Comparison of ENCODE assay signal across 13 cellular contexts in the genomic region with DNA sequence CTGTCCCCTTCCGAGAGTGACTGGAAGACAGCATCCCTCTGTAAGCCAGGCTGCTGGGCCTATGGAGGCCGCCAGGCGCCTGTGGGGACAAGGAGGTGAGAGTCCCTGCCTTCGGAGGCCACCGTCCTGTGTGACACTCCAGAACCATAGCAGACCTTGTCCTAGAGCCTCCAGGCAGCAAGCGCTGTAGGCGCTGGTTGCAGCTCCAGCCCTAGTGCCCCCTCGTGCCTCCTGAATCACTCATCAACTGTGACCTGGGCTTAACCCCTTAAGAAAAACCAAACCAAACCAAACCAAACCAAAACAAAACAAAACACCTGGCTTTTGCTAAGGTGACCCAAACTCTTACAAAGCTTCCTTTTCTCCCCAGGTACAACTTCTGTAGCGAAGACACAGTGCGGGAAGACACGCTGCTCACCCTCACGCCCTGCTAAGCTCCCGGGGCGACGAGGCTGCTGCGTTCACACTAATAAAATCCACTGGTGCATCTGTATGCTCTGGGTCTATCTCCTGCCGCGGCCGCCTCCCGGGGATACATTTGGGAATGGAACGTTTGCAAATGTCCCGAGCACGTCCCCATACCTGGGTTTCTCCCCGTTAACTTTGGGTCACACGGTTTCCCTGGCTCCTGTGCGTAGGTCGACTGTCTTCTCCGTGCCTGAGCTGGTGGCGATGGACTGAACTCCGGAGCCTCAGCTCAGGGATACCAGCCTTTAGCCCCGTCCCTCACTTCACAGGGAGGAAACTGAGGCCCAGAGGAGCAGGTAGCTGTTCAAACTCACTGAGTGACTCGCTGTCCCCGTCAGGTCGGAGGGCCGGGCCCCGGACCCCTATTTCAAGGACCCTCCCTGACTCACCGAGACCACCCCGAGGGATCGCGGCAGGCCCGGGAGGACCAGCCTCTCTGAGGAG. TPM values are rescaled to one million over a fixed set of nuclear protein-coding genes. Genes with fewer than 3 reads are reported as not detected.
A peak's percentile ranks its signal among the peaks of the same experiment; 100 is the strongest.
DNase-seq lines count a peak whose midpoint lies in the region; ATAC-seq and TF ChIP-seq lines count a peak whose summit lies in the region.
"Had no signal": no experiment of that assay in that cellular context is flagged by ENCODE, and none has a peak within 500 bp of the region (broad histone marks: within the 10 kb centered on the region; RNA-seq: fewer than 3 reads in every experiment).

No MANE protein-coding gene starts in this region.

- no peaks in the 10 kb centered on the region for H3K36me3 ChIP-seq in NT2/D1 (ENCODE audit: insufficient read depth, insufficient read length, low read length)
- no peaks in the 10 kb centered on the region for H3K36me3 ChIP-seq in endodermal cell (ENCODE audit: control insufficient read depth, insufficient read depth, low read length)
- H3K36me3 ChIP-seq in lower lobe of right lung = no peaks in the 10 kb centered on the region
- no peaks in the 10 kb centered on the region for H3K36me3 ChIP-seq in thyroid gland
- H3K36me3 ChIP-seq: gastrocnemius medialis had no signal

- peak overlapping the region; percentile 75 for H3K9ac ChIP-seq in NT2/D1 (ENCODE audit: insufficient read length, low read depth)
- H3K9ac ChIP-seq in endodermal cell (ENCODE audit: extremely low read depth, low read length, poor library complexity, severe bottlenecking) = peak overlapping the region; percentile 41

- no peak for TF ChIP-seq POLR2A in thyroid gland (IDR thresholded peaks at IDR 0.05)

- TF ChIP-seq CTCF in endodermal cell (conservative IDR thresholded peaks at IDR 0.05) (no peak), lower lobe of right lung (IDR thresholded peaks at IDR 0.05) (no peak), thyroid gland (IDR thresholded peaks at IDR 0.05) (no peak)

- peaks cover 4% of the 10 kb centered on the region for H3K4me1 ChIP-seq in NT2/D1 (ENCODE audit: insufficient read depth, insufficient read length)
- no peaks in the 10 kb centered on the region for H3K4me1 ChIP-seq in endodermal cell (ENCODE audit: control insufficient read depth, insufficient read depth, low read length)
- no peaks in the 10 kb centered on the region for H3K4me1 ChIP-seq in lower lobe of right lung
- H3K4me1 ChIP-seq in thyroid gland = no peaks in the 10 kb centered on the region
- H3K4me1 ChIP-seq: gastrocnemius medialis had no signal

- WGBS in endodermal cell (ENCODE audit: insufficient coverage in 1 of 2, insufficient read length in 1 of 2), 2 experiments = 31 to 50% methylated on average over 26 to 41 of the region's 41 CpGs
- 28 to 41% methylated on average over 23 to 27 of the region's 41 CpGs for WGBS in thyroid gland, 2 donors

- H3K4me3 Mint-ChIP-seq in endodermal cell = peak overlapping the region; percentile 68
- H3K4me3 Mint-ChIP-seq: naive thymus-derived CD4-positive, alpha-beta T cell had no signal

- H3K4me3 ChIP-seq in NT2/D1 (ENCODE audit: insufficient read length, low read depth) (peak overlapping the region; percentile 76), endodermal cell (ENCODE audit: low read length) (peak overlapping the region; percentile 83), lower lobe of right lung (peak overlapping the region; percentile 35), thyroid gland (replicated peaks in 1 of 3) (peak overlapping the region in 2 of 3 donors; percentile 4 to 9)
- H3K4me3 ChIP-seq: gastrocnemius medialis, GM12878 had no signal

- ATAC-seq in lower lobe of right lung (peak; percentile 24 to 30), HG03196 (IDR thresholded peaks at IDR 0.05; ENCODE audit: unreplicated experiment) (no peak)
- ATAC-seq: gastrocnemius medialis; naive thymus-derived CD4-positive, alpha-beta T cell had no signal

- H3K27ac ChIP-seq in endodermal cell (ENCODE audit: low read depth, low read length) (no peak overlapping the region), lower lobe of right lung (no peak overlapping the region), thyroid gland (no peak overlapping the region)
- H3K27ac ChIP-seq: gastrocnemius medialis had no signal

- H3K27me3 Mint-ChIP-seq in endodermal cell (ENCODE audit: insufficient read depth) = peaks cover 25% of the 10 kb centered on the region

- H3K9me3 Mint-ChIP-seq in endodermal cell = peaks cover 1% of the 10 kb centered on the region
- H3K9me3 Mint-ChIP-seq: activated T-cell treated with anti-CD3 and anti-CD28 coated beads, Interleukin-2, amount 50 U/mL, for 72 hours had no signal

- peak overlapping the region; percentile 48 for H3K27ac Mint-ChIP-seq in endodermal cell
- H3K27ac Mint-ChIP-seq: activated T-cell treated with anti-CD3 and anti-CD28 coated beads, Interleukin-2, amount 50 U/mL, for 72 hours; naive thymus-derived CD4-positive, alpha-beta T cell had no signal

- intact Hi-C loops in lower lobe of right lung (cut with DNase I) (no loop called here), thyroid gland (cut with DNase I) (no loop called here)

- peaks cover 16% of the 10 kb centered on the region for H3K27me3 ChIP-seq in NT2/D1 (ENCODE audit: insufficient read depth, insufficient read length)
- peaks cover 13% of the 10 kb centered on the region for H3K27me3 ChIP-seq in endodermal cell (ENCODE audit: control insufficient read depth, insufficient read depth, low read length, poor library complexity, severe bottlenecking)
- H3K27me3 ChIP-seq in lower lobe of right lung (ENCODE audit: low read depth) = peaks cover 19% of the 10 kb centered on the region
- no peaks in the 10 kb centered on the region for H3K27me3 ChIP-seq in thyroid gland

- DNase-seq in NT2/D1 (ENCODE audit: low read depth, low spot score) = no peak
- DNase-seq in endodermal cell = peak; percentile 73
- no peak for DNase-seq in lower lobe of right lung
- DNase-seq in thyroid gland = peak; percentile 5 to 6
- no peak for DNase-seq in HPDE6-E6E7 (ENCODE audit: extremely low spot score)
- no peak for DNase-seq in OCI-M1 (lab: John Stamatoyannopoulos, UW)
- DNase-seq: gastrocnemius medialis; naive thymus-derived CD4-positive, alpha-beta T cell; stimulated activated CD4-positive, alpha-beta T cell treated with anti-CD3 and anti-CD28 coated beads, Interleukin-4, amount 100 ng/mL, for 24 hours had no signal

- H3K9me3 ChIP-seq in NT2/D1 (ENCODE audit: insufficient read depth, low read length) (0 out of 2 replicates have a peak, but pooled peaks cover 4% of the 10 kb centered on the region), endodermal cell (ENCODE audit: control insufficient read depth, low read length) (no peaks in the 10 kb centered on the region), lower lobe of right lung (no peaks in the 10 kb centered on the region), thyroid gland (no peaks in the 10 kb centered on the region)
- H3K9me3 ChIP-seq: gastrocnemius medialis had no signal

- no peaks in the 10 kb centered on the region for H3K4me1 Mint-ChIP-seq in endodermal cell
- H3K4me1 Mint-ChIP-seq: naive thymus-derived CD4-positive, alpha-beta T cell had no signal

- no peaks in the 10 kb centered on the region for H3K36me3 Mint-ChIP-seq in endodermal cell (ENCODE audit: low read depth)
- H3K36me3 Mint-ChIP-seq: naive thymus-derived CD4-positive, alpha-beta T cell had no signal

RNA-seq across cellular contexts. Expression of a gene that starts 11.8 kb away (rescaled TPM):
- total RNA-seq in endodermal cell = under 1 TPM; 0.64 to 0.79 TPM
- not detected for polyA plus RNA-seq in endodermal cell (2013, experiment 1 of 2)
- polyA plus RNA-seq in endodermal cell (2013, experiment 2 of 2) = not detected
- not detected for total RNA-seq in lower lobe of right lung
- total RNA-seq in thyroid gland = not detected
- total RNA-seq: activated T-cell treated with anti-CD3 and anti-CD28 coated beads, Interleukin-2, amount 50 U/mL, for 72 hours; cerebellum; gastrocnemius medialis; naive thymus-derived CD4-positive, alpha-beta T cell had no signal
- polyA plus RNA-seq: GM12878; naive thymus-derived CD4-positive, alpha-beta T cell had no signal

RNA-seq across cellular contexts. Expression of a gene that starts 18.2 kb away (rescaled TPM):
- total RNA-seq in endodermal cell (not detected), lower lobe of right lung (not detected), thyroid gland (not detected)
- not detected for polyA plus RNA-seq in endodermal cell (2013, experiment 1 of 2)
- not detected for polyA plus RNA-seq in endodermal cell (2013, experiment 2 of 2)
- total RNA-seq: activated T-cell treated with anti-CD3 and anti-CD28 coated beads, Interleukin-2, amount 50 U/mL, for 72 hours; cerebellum; gastrocnemius medialis; naive thymus-derived CD4-positive, alpha-beta T cell had no signal
- polyA plus RNA-seq: GM12878; naive thymus-derived CD4-positive, alpha-beta T cell had no signal

Comparison
In these comparisons a context has a peak if more than half of its experiments do, and no peak if none do; other contexts are left out.
1. DNase-seq: peak in endodermal cell (single experiment) and thyroid gland (2 of 2); none in NT2/D1 (single experiment), lower lobe of right lung (single experiment), HPDE6-E6E7 (single experiment) and OCI-M1 (single experiment).
2. H3K4me3 ChIP-seq: peak in every context shown above with its lines; median percentile 83 in endodermal cell; 76 in NT2/D1; 35 in lower lobe of right lung; 6 in thyroid gland.